Comparison of ENCODE assay signal across 8 cellular contexts in the genomic region with DNA sequence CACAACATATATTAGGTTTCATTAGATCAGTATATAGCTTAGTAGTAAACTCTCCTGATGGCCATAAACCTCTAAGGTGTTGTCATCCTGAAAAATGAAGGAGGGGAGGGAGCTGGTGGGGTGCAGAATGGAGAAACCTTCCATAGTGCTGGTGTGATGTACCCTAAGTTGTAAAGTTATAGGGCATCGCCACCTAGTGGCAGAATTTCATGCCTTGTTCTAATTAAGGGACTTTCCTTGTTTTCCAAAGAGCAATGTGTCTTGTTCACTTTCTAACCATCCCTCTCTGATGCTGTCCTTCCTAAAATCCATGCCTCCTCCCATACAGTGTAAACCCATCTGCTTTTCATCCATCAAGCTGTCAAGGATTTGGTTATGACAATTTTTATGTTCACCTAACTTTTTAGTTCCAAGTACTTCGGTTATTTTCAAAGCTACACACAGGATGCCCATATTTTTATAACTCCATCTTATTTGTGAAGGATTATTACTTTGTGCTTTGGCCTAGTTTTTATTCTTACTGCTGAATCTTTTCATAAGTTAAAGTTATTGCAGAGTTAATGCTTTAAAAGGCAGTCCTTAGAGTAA. TPM values are rescaled to one million over a fixed set of nuclear protein-coding genes. Genes with fewer than 3 reads are reported as not detected.
DNase-seq lines count a peak whose midpoint lies in the region; ATAC-seq and TF ChIP-seq lines count a peak whose summit lies in the region.

No MANE protein-coding gene starts in this region.

- H3K36me3 ChIP-seq in uterus = no peaks in the 10 kb centered on the region

- no peaks in the 10 kb centered on the region for H3K9me3 ChIP-seq in uterus

- peak; percentile 48 to 64 (median 55) for TF ChIP-seq CTCF in uterus (IDR thresholded peaks at IDR 0.05)

- H3K4me1 ChIP-seq in uterus = no peaks in the 10 kb centered on the region

- H3K27ac ChIP-seq in uterus = no peak overlapping the region

- no peak overlapping the region for H3K4me3 ChIP-seq in uterus

- H3K27me3 ChIP-seq in uterus = peaks cover 0 to 4% of the 10 kb centered on the region in 2 donors

- TF ChIP-seq POLR2A in uterus (IDR thresholded peaks at IDR 0.05) = no peak

- DNase-seq in DMS 273 treated with DMSO at 0.1 percent for 48 hours (lab: John Stamatoyannopoulos, UW) (peak; percentile 20), NCI-H460 (ENCODE audit: extremely low read depth, low read depth) (peak; percentile 61), nucleus accumbens (lab: John Stamatoyannopoulos, UW) (peak in 29 of 56 donors; percentile 0 to 80 (median 14)), uterus (peak; percentile 27 to 61)
- peak; percentile 15 to 36 for DNase-seq in activated CD8-positive, alpha-beta memory T cell treated with anti-CD3 and anti-CD28 coated beads for 4 hours (ENCODE audit: low read depth in 2 of 2)

- ATAC-seq in GM21717 (IDR thresholded peaks at IDR 0.05; ENCODE audit: unreplicated experiment) (peak; percentile 35), esophagus mucosa (peak; percentile 62), HG02571 (IDR thresholded peaks at IDR 0.05; ENCODE audit: unreplicated experiment) (no peak)

- intact Hi-C loops in uterus (cut with DNase I; ENCODE audit: low total_unique reads) = no loop called here

RNA-seq across cellular contexts. Expression of gene NBDY, which starts 4.5 kb away (rescaled TPM):
- 67.2 and 68.0 TPM in 2 replicates for total RNA-seq in NCI-H460 (2014; rRNA removed; shearing (Covaris generic))
- polyA plus RNA-seq in NCI-H460 (2014; cell fraction: nucleus; rRNA removed) = 6.0 and 6.4 TPM in 2 replicates
- total RNA-seq in esophagus mucosa = 34.2 TPM
- 10 to 100 TPM in 2 of 4 donors, 1 to 10 TPM in 1, under 1 TPM in 1; 0.51 to 40.4 (median 13.3) TPM for total RNA-seq in uterus
